8 cellular contexts compared by ENCODE assay signal in genomic region chr5:72166070-72166979, GRCh38. TPM values are rescaled to one million over a fixed set of nuclear protein-coding genes. Genes with fewer than 3 reads are reported as not detected.
DNase-seq lines count a peak whose midpoint lies in the region; ATAC-seq and TF ChIP-seq lines count a peak whose summit lies in the region.

No MANE protein-coding gene starts in this region.

- POLR2A ChIA-PET in HEK293T (lab: Yijun Ruan, JAX): no interaction called here

- intact Hi-C loops in posterior vena cava (cut with DNase I): loop anchor here in 1 of 2 donors (2.0 kb wide), 1 partner anchor 16 kb away; no protein-coding TSS in a partner anchor

- TF ChIP-seq CTCF in GM10266 (IDR thresholded peaks at IDR 0.05; ENCODE audit: control insufficient read depth, insufficient read depth, low read depth, missing control alignments): no peak

- DNase-seq in HEK293T (ENCODE audit: extremely low spot score) (peak; percentile 48), SK-N-DZ (ENCODE audit: low spot score) (peak; percentile 96), fibroblast of the conjunctiva (ENCODE audit: low read depth) (peak; percentile 64), posterior vena cava (ENCODE audit: low spot score) (peak; percentile 85), GM10266 (ENCODE audit: extremely low spot score) (no peak), germinal center (ENCODE audit: low spot score) (no peak)

- no peak for ATAC-seq in GM18519 (IDR thresholded peaks at IDR 0.05; ENCODE audit: low FRiP score, unreplicated experiment)
- ATAC-seq in GM19324 (IDR thresholded peaks at IDR 0.05; ENCODE audit: low FRiP score, unreplicated experiment): no peak

- CTCF ChIA-PET in HEK293T (lab: Yijun Ruan, JAX): interaction anchor here (1.0 kb wide), 1 partner anchor 9 kb away, joined by 3 read pairs; no protein-coding TSS in a partner anchor

TF ChIP-seq in HEK293T, 16 proteins besides CTCF, POLR2A, EP300 and RAD21:
- TF ChIP-seq FOXK2 (IDR thresholded peaks at IDR 0.05): no peak
- no peak for TF ChIP-seq ZNF384 (IDR thresholded peaks at IDR 0.05)
- TF ChIP-seq FOXA1 (IDR thresholded peaks at IDR 0.05): no peak

RNA-seq across cellular contexts. Expression of gene MAP1B, which starts 59.0 kb away (rescaled TPM):
- 86.5 and 93.2 TPM in 2 replicates for polyA plus RNA-seq in SK-N-DZ (2014; cell fraction: cytosol; rRNA removed)
- 32.0 and 53.3 TPM in 2 replicates for polyA plus RNA-seq in SK-N-DZ (2014; cell fraction: nucleus; rRNA removed)
- 100 to 1,000 TPM; 437 to 479 TPM for total RNA-seq in posterior vena cava

Comparison
In these comparisons a context has a peak if more than half of its experiments do, and no peak if none do; other contexts are left out.
1. DNase-seq: peak in HEK293T (single experiment), SK-N-DZ (single experiment), fibroblast of the conjunctiva (single experiment) and posterior vena cava (single experiment); none in GM10266 (single experiment) and germinal center (single experiment).